Comparison of ENCODE assay signal across 8 cellular contexts in the genomic region with DNA sequence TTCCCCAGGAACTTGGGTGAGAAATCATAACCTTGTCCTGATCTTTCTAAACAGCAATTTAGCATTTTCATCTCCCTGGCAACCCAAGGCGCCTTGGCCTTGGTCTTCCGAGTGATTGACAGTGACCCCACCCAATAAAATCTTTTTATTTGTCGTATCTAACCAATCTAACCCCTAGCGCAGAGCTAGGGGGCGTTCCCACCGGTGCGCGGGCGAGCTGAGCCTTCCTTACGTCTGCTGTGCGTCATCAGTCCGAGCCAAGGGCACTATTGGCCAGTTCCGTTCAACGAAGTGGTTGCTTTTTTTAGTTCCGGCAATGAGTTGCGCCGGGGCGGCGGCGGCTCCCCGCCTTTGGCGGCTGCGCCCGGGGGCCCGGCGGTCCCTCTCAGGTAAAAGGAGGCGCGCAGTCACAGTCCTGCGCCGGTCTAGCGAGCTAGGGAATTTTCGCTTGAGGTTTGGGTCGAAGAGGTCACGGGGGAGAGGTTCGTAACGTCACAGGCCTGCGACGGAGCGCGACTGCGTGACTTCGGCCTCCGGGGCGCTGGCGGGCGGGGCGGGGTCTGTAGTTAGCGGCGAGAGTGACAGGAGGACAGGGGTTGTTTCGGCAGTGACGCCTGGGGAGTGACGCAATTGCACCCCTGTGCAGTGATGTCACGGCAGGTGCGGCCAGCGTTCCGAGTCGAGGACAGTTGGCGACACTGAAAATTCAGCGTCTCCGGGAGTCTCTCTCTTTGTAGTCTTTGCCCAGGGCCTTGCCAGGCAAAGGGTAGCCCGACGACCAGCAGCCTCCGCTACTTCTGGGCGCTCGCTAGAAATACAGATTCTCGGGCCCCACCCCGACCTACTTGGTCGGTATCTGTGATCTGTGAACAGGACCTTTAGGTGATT. TPM values are rescaled to one million over a fixed set of nuclear protein-coding genes. Genes with fewer than 3 reads are reported as not detected.
A peak's percentile ranks its signal among the peaks of the same experiment; 100 is the strongest.
DNase-seq lines count a peak whose midpoint lies in the region; ATAC-seq and TF ChIP-seq lines count a peak whose summit lies in the region.

A gene (plus strand): TSS at position 266 of the 888 bp plus-strand sequence. CDS start 51 bp downstream, at position 317.

- peak; percentile 75 for TF ChIP-seq POLR2A in ovary (IDR thresholded peaks at IDR 0.05)
- peak in 1 of 2 donors; percentile 46 for TF ChIP-seq POLR2A in thyroid gland (IDR thresholded peaks at IDR 0.05)

- no peak for TF ChIP-seq CTCF in GM12865 (IDR thresholded peaks at IDR 0.05; ENCODE audit: insufficient read depth, low read depth, low read length, missing control alignments)
- TF ChIP-seq CTCF in ovary (IDR thresholded peaks at IDR 0.05) = no peak
- no peak for TF ChIP-seq CTCF in thyroid gland (IDR thresholded peaks at IDR 0.05)

- intact Hi-C loops in Right ventricle myocardium inferior (cut with DNase I) (loop anchor here (2.0 to 10.0 kb wide), 3 partner anchors 83 to 455 kb away; a partner anchor contains a TSS), ovary (cut with DNase I) (no loop called here), thyroid gland (cut with DNase I) (no loop called here)

- peaks cover 13% of the 10 kb centered on the region for H3K4me1 Mint-ChIP-seq in activated naive CD8-positive, alpha-beta T cell treated with anti-CD3 and anti-CD28 coated beads, Interleukin-2, amount 50 U/mL, for 24 hours

- peaks cover 4% of the 10 kb centered on the region for H3K36me3 Mint-ChIP-seq in activated naive CD8-positive, alpha-beta T cell treated with anti-CD3 and anti-CD28 coated beads, Interleukin-2, amount 50 U/mL, for 24 hours (ENCODE audit: low read depth)

- peak; percentile 100 for DNase-seq in GM12865 (ENCODE audit: low read depth)
- peak; percentile 98 for DNase-seq in NCI-H1417 treated with DMSO at 0.1 percent for 48 hours (lab: John Stamatoyannopoulos, UW)
- DNase-seq in SW480 (ENCODE audit: low spot score) = peak; percentile 98
- DNase-seq in activated naive CD8-positive, alpha-beta T cell treated with anti-CD3 and anti-CD28 coated beads, Interleukin-2, amount 50 U/mL, for 24 hours = peak; percentile 98
- peak; percentile 99 for DNase-seq in Right ventricle myocardium inferior (ENCODE audit: missing footprints)
- DNase-seq in ovary = peak; percentile 96 to 98 (median 98)
- DNase-seq in thyroid gland = peak; percentile 99

- H3K27me3 Mint-ChIP-seq in activated naive CD8-positive, alpha-beta T cell treated with anti-CD3 and anti-CD28 coated beads, Interleukin-2, amount 50 U/mL, for 24 hours = peaks cover 1% of the 10 kb centered on the region

- H3K27me3 ChIP-seq in ovary (no peaks in the 10 kb centered on the region), thyroid gland (no peaks in the 10 kb centered on the region)

- H3K36me3 ChIP-seq in ovary = no peaks in the 10 kb centered on the region
- no peaks in the 10 kb centered on the region for H3K36me3 ChIP-seq in thyroid gland

- H3K4me3 ChIP-seq in GM12865 (ENCODE audit: low read depth, low read length) (peak within 1 kb of the TSS; percentile 79), ovary (peak within 1 kb of the TSS; percentile 98), thyroid gland (replicated peaks in 1 of 3) (peak within 1 kb of the TSS; percentile 65 to 100 (median 76))

- 0% methylated on average over 53 to 68 of the region's 68 CpGs for WGBS in ovary, 3 donors
- 0 to 1% methylated on average over 59 to 65 of the region's 68 CpGs for WGBS in thyroid gland, 2 donors

- peak within 1 kb of the TSS; percentile 88 for H3K27ac Mint-ChIP-seq in activated naive CD8-positive, alpha-beta T cell treated with anti-CD3 and anti-CD28 coated beads, Interleukin-2, amount 50 U/mL, for 24 hours

- H3K4me1 ChIP-seq in ovary (ENCODE audit: insufficient read depth) (no peaks in the 10 kb centered on the region), thyroid gland (peaks cover 9 to 14% of the 10 kb centered on the region in 2 donors)

- H3K9me3 Mint-ChIP-seq in activated naive CD8-positive, alpha-beta T cell treated with anti-CD3 and anti-CD28 coated beads, Interleukin-2, amount 50 U/mL, for 24 hours = no peaks in the 10 kb centered on the region

- peak; percentile 94 for ATAC-seq in HG02763 (IDR thresholded peaks at IDR 0.05; ENCODE audit: unreplicated experiment)
- peak; percentile 95 for ATAC-seq in activated naive CD8-positive, alpha-beta T cell treated with anti-CD3 and anti-CD28 coated beads, Interleukin-2, amount 50 U/mL, for 24 hours
- peak; percentile 98 for ATAC-seq in Right ventricle myocardium inferior

- H3K27ac ChIP-seq in ovary (peak within 1 kb of the TSS; percentile 96 to 97), thyroid gland (peak within 1 kb of the TSS; percentile 98 to 100 (median 100))

- no peaks in the 10 kb centered on the region for H3K9me3 ChIP-seq in ovary
- no peaks in the 10 kb centered on the region for H3K9me3 ChIP-seq in thyroid gland

- peak within 1 kb of the TSS; percentile 90 for H3K4me3 Mint-ChIP-seq in activated naive CD8-positive, alpha-beta T cell treated with anti-CD3 and anti-CD28 coated beads, Interleukin-2, amount 50 U/mL, for 24 hours

- peak; percentile 57 for TF ChIP-seq EP300 in ovary (IDR thresholded peaks at IDR 0.05)

RNA-seq across cellular contexts. Expression of the gene that starts here (rescaled TPM):
- total RNA-seq in Right ventricle myocardium inferior = 40.4 TPM
- 10 to 100 TPM; 23.4 to 39.9 (median 32.9) TPM for total RNA-seq in ovary
- polyA plus RNA-seq in ovary = 10 to 100 TPM; 19.5 to 23.5 TPM
- total RNA-seq in thyroid gland = 10 to 100 TPM; 26.4 to 41.9 (median 38.4) TPM

Comparison
In these comparisons a context has a peak if more than half of its experiments do, and no peak if none do; other contexts are left out.
1. Peak in every context shown above with its lines: DNase-seq, ATAC-seq, H3K4me3 ChIP-seq and H3K27ac ChIP-seq.